ENCODE assay signal across 13 cellular contexts in genomic region chr3:81716870-81717509, GRCh38. TPM values are rescaled to one million over a fixed set of nuclear protein-coding genes. Genes with fewer than 3 reads are reported as not detected.
DNase-seq lines count a peak whose midpoint lies in the region; ATAC-seq and TF ChIP-seq lines count a peak whose summit lies in the region.
"Had no signal": no experiment of that assay in that cellular context is flagged by ENCODE, and none has a peak within 500 bp of the region (broad histone marks: within the 10 kb centered on the region; RNA-seq: fewer than 3 reads in every experiment).

No MANE protein-coding gene starts in this region.

- no peak overlapping the region for H2AFZ ChIP-seq in GM23338

- H3K27ac ChIP-seq in GM23338 (ENCODE audit: low read depth): no peak overlapping the region
- peak overlapping the region; percentile 47 for H3K27ac ChIP-seq in psoas muscle
- H3K27ac ChIP-seq: sigmoid colon had no signal

- WGBS in psoas muscle, 3 donors: 22 to 42% (median 24%) methylated on average over 3 of the region's 3 CpGs

- no peak for TF ChIP-seq CTCF in GM23338 (conservative IDR thresholded peaks at IDR 0.05; ENCODE audit: low read depth in 2 of 2)
- no peak for TF ChIP-seq CTCF in psoas muscle (IDR thresholded peaks at IDR 0.05)
- no peak for TF ChIP-seq CTCF in GM13976 (IDR thresholded peaks at IDR 0.05; ENCODE audit: borderline replicate concordance, control extremely low read depth, extremely low read depth, insufficient read depth, missing control alignments)

- H3K36me3 ChIP-seq in GM23338 (ENCODE audit: insufficient read depth) (no peaks in the 10 kb centered on the region), psoas muscle (ENCODE audit: insufficient read depth in 1 of 2, low read depth in 1 of 2) (peaks cover 4 to 9% of the 10 kb centered on the region in 2 donors)
- H3K36me3 ChIP-seq: sigmoid colon had no signal

- H3K4me1 Mint-ChIP-seq in GM23338: no peaks in the 10 kb centered on the region

- H3K4me1 ChIP-seq in GM23338 (ENCODE audit: insufficient read depth) (no peaks in the 10 kb centered on the region), psoas muscle (peaks cover 19% of the 10 kb centered on the region)
- H3K4me1 ChIP-seq: sigmoid colon had no signal

- H3K4me3 Mint-ChIP-seq in GM23338: no peak overlapping the region
- H3K4me3 Mint-ChIP-seq: activated naive CD4-positive, alpha-beta T cell treated with anti-CD3 and anti-CD28 coated beads for 36 hours; IgD-negative memory B cell; T-helper 1 cell treated with Interleukin-12 subunit alpha and Interleukin-12 subunit beta and Interleukin-4 antibody, amounts not matched to agents 30 μg/mL and 1 μg/mL, for 36 hours had no signal

- in situ Hi-C loops in GM13976 (cut with MboI; ENCODE audit: low sequenced_read_pairs, unreplicated experiment): no loop called here

- no peaks in the 10 kb centered on the region for H3K9me3 ChIP-seq in psoas muscle
- H3K9me3 ChIP-seq: sigmoid colon had no signal

- H3K9me2 ChIP-seq in GM23338 (ENCODE audit: insufficient read depth): no peaks in the 10 kb centered on the region

- H3K27me3 ChIP-seq in GM23338 (ENCODE audit: insufficient read depth) (no peaks in the 10 kb centered on the region), psoas muscle (ENCODE audit: insufficient read depth in 3 of 3, low read length in 2 of 3) (no peaks in the 10 kb centered on the region)
- H3K27me3 ChIP-seq: sigmoid colon had no signal

- no peaks in the 10 kb centered on the region for H3F3A ChIP-seq in GM23338 (replicated peaks; ENCODE audit: low read depth)

- H3K27me3 Mint-ChIP-seq in GM23338 (ENCODE audit: insufficient read depth, low read depth, poor library complexity): no peaks in the 10 kb centered on the region
- H3K27me3 Mint-ChIP-seq: IgD-negative memory B cell had no signal

- ATAC-seq in GM23338: no peak
- peak; percentile 98 for ATAC-seq in Right ventricle myocardium superior (ENCODE audit: poor library complexity)
- peak; percentile 86 to 94 (median 88) for ATAC-seq in psoas muscle
- ATAC-seq in HG03521 (IDR thresholded peaks at IDR 0.05; ENCODE audit: unreplicated experiment): no peak

- H3K79me2 ChIP-seq in GM23338 (replicated peaks; ENCODE audit: insufficient read depth): no peaks in the 10 kb centered on the region

- no peak overlapping the region for H3K4me3 ChIP-seq in GM23338
- H3K4me3 ChIP-seq in psoas muscle: no peak overlapping the region
- H3K4me3 ChIP-seq: sigmoid colon had no signal

- intact Hi-C loops in Right ventricle myocardium superior (cut with DNase I) (no loop called here), psoas muscle (cut with DNase I) (no loop called here)

- no peak overlapping the region for H3K4me2 ChIP-seq in GM23338

- no peak overlapping the region for H3K27ac Mint-ChIP-seq in GM23338
- H3K27ac Mint-ChIP-seq: activated naive CD4-positive, alpha-beta T cell treated with anti-CD3 and anti-CD28 coated beads for 36 hours; T-helper 1 cell treated with Interleukin-12 subunit alpha and Interleukin-12 subunit beta and Interleukin-4 antibody, amounts not matched to agents 30 μg/mL and 1 μg/mL, for 36 hours had no signal

- no peaks in the 10 kb centered on the region for H3K36me3 Mint-ChIP-seq in GM23338 (ENCODE audit: low read depth)

- H4K20me1 ChIP-seq in GM23338 (replicated peaks; ENCODE audit: insufficient read depth): no peaks in the 10 kb centered on the region

- no peaks in the 10 kb centered on the region for H3K9me3 Mint-ChIP-seq in GM23338
- H3K9me3 Mint-ChIP-seq: activated naive CD4-positive, alpha-beta T cell treated with anti-CD3 and anti-CD28 coated beads for 36 hours; IgD-negative memory B cell; T-helper 1 cell treated with Interleukin-12 subunit alpha and Interleukin-12 subunit beta and Interleukin-4 antibody, amounts not matched to agents 30 μg/mL and 1 μg/mL, for 36 hours had no signal

- DNase-seq in GM23338 (ENCODE audit: low spot score): peak; percentile 3
- DNase-seq in NCI-H748 (lab: John Stamatoyannopoulos, UW; ENCODE audit: unreplicated experiment): peak; percentile 69
- DNase-seq in Right ventricle myocardium superior: no peak
- no peak for DNase-seq in psoas muscle
- DNase-seq in NCI-H1092 treated with DMSO at 0.1 percent for 48 hours (lab: John Stamatoyannopoulos, UW): no peak
- DNase-seq in LoVo (ENCODE audit: low spot score): no peak
- no peak for DNase-seq in GM13976 (ENCODE audit: low spot score)
- DNase-seq: activated naive CD4-positive, alpha-beta T cell treated with anti-CD3 and anti-CD28 coated beads for 36 hours; head of caudate nucleus; sigmoid colon had no signal

TF ChIP-seq in GM23338, 12 proteins besides CTCF, POLR2A, EP300 and RAD21 (continues in another document):
- TF ChIP-seq REST (IDR thresholded peaks at IDR 0.05; ENCODE audit: unreplicated experiment): no peak
- no peak for TF ChIP-seq ZNF114 (CRISPR knock-in tag; IDR thresholded peaks at IDR 0.05)
- no peak for TF ChIP-seq ZNF331 (CRISPR knock-in tag; IDR thresholded peaks at IDR 0.05; ENCODE audit: low read depth)
- TF ChIP-seq POLR2AphosphoS5 (IDR thresholded peaks at IDR 0.05; ENCODE audit: low read depth): no peak
- no peak for TF ChIP-seq CREB1 (CRISPR knock-in tag; IDR thresholded peaks at IDR 0.05; ENCODE audit: low read depth)

RNA-seq across cellular contexts. Expression of gene GBE1, which starts 44.5 kb away (rescaled TPM):
- total RNA-seq in GM23338 (2014; rRNA removed; shearing (Covaris generic)): 12.2 and 18.7 TPM in 2 replicates
- polyA plus RNA-seq in GM23338 (2016; fragmentation: Nextera tagmentation; extraction: Ambion mirVana) (4.5 and 6.4 TPM in 2 replicates), psoas muscle (100 to 1,000 TPM; 112 to 290 (median 198) TPM)
- total RNA-seq in Right ventricle myocardium superior (65.5 TPM), psoas muscle (100 to 1,000 TPM in 3 of 4 donors, 10 to 100 TPM in 1; 99.7 to 261 (median 185) TPM)

Comparison
In these comparisons a context has a peak if more than half of its experiments do, and no peak if none do; other contexts are left out.
1. ATAC-seq: peak in Right ventricle myocardium superior (single experiment) and psoas muscle (4 of 4); none in GM23338 (single experiment) and HG03521 (single experiment).
2. DNase-seq: peak in GM23338 (single experiment) and NCI-H748 (single experiment); none in Right ventricle myocardium superior (single experiment), psoas muscle (0 of 2), NCI-H1092 treated with DMSO at 0.1 percent for 48 hours (single experiment), LoVo (single experiment) and GM13976 (single experiment).